8 cellular contexts compared by ENCODE assay signal in genomic region chr10:90787906-90788491, GRCh38.
DNase-seq lines count a peak whose midpoint lies in the region; ATAC-seq, FAIRE-seq and TF ChIP-seq lines count a peak whose summit lies in the region.

No MANE protein-coding gene starts in this region.

- H3K4me3 Mint-ChIP-seq in activated naive CD8-positive, alpha-beta T cell treated with anti-CD3 and anti-CD28 coated beads, Interleukin-2, amount 50 U/mL, for 24 hours, result no peak overlapping the region

- H3K9me3 ChIP-seq in A549, result no peaks in the 10 kb centered on the region

- 10% methylated on average over 7 of the region's 7 CpGs for WGBS in A549 (ENCODE audit: missing lambda C conversion rate)

- POLR2A ChIA-PET in A549 (lab: Yijun Ruan, JAX), result no interaction called here

- H3K4me2 ChIP-seq in A549, result no peak overlapping the region

- H3K27ac ChIP-seq in A549, result no peak overlapping the region

- ATAC-seq in A549 (peak; percentile 74 to 92; a peak in 5 of 6 replicates), HG03108 (IDR thresholded peaks at IDR 0.05; ENCODE audit: unreplicated experiment) (no peak)
- ATAC-seq in activated naive CD8-positive, alpha-beta T cell treated with anti-CD3 and anti-CD28 coated beads, Interleukin-2, amount 50 U/mL, for 24 hours, result no peak

- DNase-seq in A549 (ENCODE audit: low read depth in 1 of 2, low spot score in 1 of 2) (peak; percentile 22 to 42), ELR (ENCODE audit: low read depth) (peak; percentile 57), NCI-H1930 (lab: John Stamatoyannopoulos, UW) (peak; percentile 9 to 21), iPS-NIHi7 (ENCODE audit: extremely low spot score) (peak; percentile 72), superior temporal gyrus (ENCODE audit: extremely low spot score) (peak; percentile 67), putamen (ENCODE audit: low spot score) (no peak)
- DNase-seq in activated naive CD8-positive, alpha-beta T cell treated with anti-CD3 and anti-CD28 coated beads, Interleukin-2, amount 50 U/mL, for 24 hours, result peak; percentile 21

- TF ChIP-seq EP300 in A549 (IDR thresholded peaks at IDR 0.05), result no peak

- no peak overlapping the region for H3K4me3 ChIP-seq in A549

- no peak for TF ChIP-seq POLR2A in A549 (IDR thresholded peaks at IDR 0.05; ENCODE audit: low read length)

- H3K4me1 Mint-ChIP-seq in activated naive CD8-positive, alpha-beta T cell treated with anti-CD3 and anti-CD28 coated beads, Interleukin-2, amount 50 U/mL, for 24 hours, result no peaks in the 10 kb centered on the region

- TF ChIP-seq CTCF in A549 (IDR thresholded peaks at IDR 0.05), result peak; percentile 71

- H3K27ac Mint-ChIP-seq in activated naive CD8-positive, alpha-beta T cell treated with anti-CD3 and anti-CD28 coated beads, Interleukin-2, amount 50 U/mL, for 24 hours, result no peak overlapping the region

- peaks cover 4% of the 10 kb centered on the region for H3K27me3 Mint-ChIP-seq in activated naive CD8-positive, alpha-beta T cell treated with anti-CD3 and anti-CD28 coated beads, Interleukin-2, amount 50 U/mL, for 24 hours

- no peaks in the 10 kb centered on the region for H3K4me1 ChIP-seq in A549

- H3K36me3 Mint-ChIP-seq in activated naive CD8-positive, alpha-beta T cell treated with anti-CD3 and anti-CD28 coated beads, Interleukin-2, amount 50 U/mL, for 24 hours (ENCODE audit: low read depth), result no peaks in the 10 kb centered on the region

- H3K9me3 Mint-ChIP-seq in activated naive CD8-positive, alpha-beta T cell treated with anti-CD3 and anti-CD28 coated beads, Interleukin-2, amount 50 U/mL, for 24 hours, result no peaks in the 10 kb centered on the region

- peak; percentile 65 to 72 for TF ChIP-seq RAD21 in A549 (conservative IDR thresholded peaks at IDR 0.05 in 1 of 2, IDR thresholded peaks at IDR 0.05 in 1 of 2)

- CTCF ChIA-PET in A549 (lab: Yijun Ruan, JAX), result interaction anchor here (0.5 to 3.1 kb wide), 23 partner anchors 9 to 1435 kb away, joined by 3 to 14 read pairs (median 4); no protein-coding TSS in a partner anchor

- no peak for FAIRE-seq in A549 (lab: Jason Lieb, UNC)

TF ChIP-seq in A549, 52 proteins besides CTCF, POLR2A, EP300 and RAD21:
- TF ChIP-seq CHD4 (IDR thresholded peaks at IDR 0.05; ENCODE audit: borderline replicate concordance) (no peak), SMC3 (IDR thresholded peaks at IDR 0.05) (peak; percentile 58)

Comparison
In these comparisons a context has a peak if more than half of its experiments do, and no peak if none do; other contexts are left out.
1. ATAC-seq: peak in A549 (2 of 2); none in activated naive CD8-positive, alpha-beta T cell treated with anti-CD3 and anti-CD28 coated beads, Interleukin-2, amount 50 U/mL, for 24 hours (single experiment) and HG03108 (single experiment).